Comparison of ENCODE assay signal across 8 cellular contexts in genomic region chr7:26865094-26865388, GRCh38. TPM values are rescaled to one million over a fixed set of nuclear protein-coding genes. Genes with fewer than 3 reads are reported as not detected.
DNase-seq lines count a peak whose midpoint lies in the region; ATAC-seq, FAIRE-seq and TF ChIP-seq lines count a peak whose summit lies in the region.

No MANE protein-coding gene starts in this region.

- H3K27ac Mint-ChIP-seq in T-helper 1 cell treated with Interleukin-12 subunit alpha and Interleukin-12 subunit beta and Interleukin-4 antibody, amounts not matched to agents 30 μg/mL and 1 μg/mL, for 36 hours: peak overlapping the region; percentile 58
- peak overlapping the region; percentile 36 to 89 (median 74) for H3K27ac Mint-ChIP-seq in naive thymus-derived CD4-positive, alpha-beta T cell

- H3K79me2 ChIP-seq in OCI-LY3 (ENCODE audit: low read length) (peaks cover 35% of the 10 kb centered on the region), endothelial cell of umbilical vein (ENCODE audit: control insufficient read depth, insufficient read depth, low read length) (peaks cover 26% of the 10 kb centered on the region)

- H3K4me1 ChIP-seq in OCI-LY3 (ENCODE audit: low read length) (peaks cover 26% of the 10 kb centered on the region), endothelial cell of umbilical vein (ENCODE audit: control insufficient read depth, extremely low read depth, insufficient read depth, low read length) (peaks cover 15% of the 10 kb centered on the region)
- peaks cover 0 to 4% of the 10 kb centered on the region in 2 donors for H3K4me1 ChIP-seq in naive thymus-derived CD4-positive, alpha-beta T cell (ENCODE audit: control insufficient read depth in 2 of 2, insufficient read depth in 2 of 2, low read length in 2 of 2)

- H3K4me3 Mint-ChIP-seq in T-helper 1 cell treated with Interleukin-12 subunit alpha and Interleukin-12 subunit beta and Interleukin-4 antibody, amounts not matched to agents 30 μg/mL and 1 μg/mL, for 36 hours: peak overlapping the region; percentile 88
- H3K4me3 Mint-ChIP-seq in naive thymus-derived CD4-positive, alpha-beta T cell: peak overlapping the region; percentile 72 to 92 (median 88)

- H3K9me3 Mint-ChIP-seq in T-helper 1 cell treated with Interleukin-12 subunit alpha and Interleukin-12 subunit beta and Interleukin-4 antibody, amounts not matched to agents 30 μg/mL and 1 μg/mL, for 36 hours: peaks cover 8% of the 10 kb centered on the region
- peaks cover 0 to 11% (median 4%) of the 10 kb centered on the region in 11 donors for H3K9me3 Mint-ChIP-seq in naive thymus-derived CD4-positive, alpha-beta T cell

- DNase-seq in T-helper 1 cell (no peak), endothelial cell of umbilical vein (ENCODE audit: low read depth, low spot score) (no peak), NCI-H1105 (lab: John Stamatoyannopoulos, UW) (no peak)
- DNase-seq in naive thymus-derived CD4-positive, alpha-beta T cell: peak in 1 of 9 donors; percentile 13
- DNase-seq in activated CD8-positive, alpha-beta memory T cell treated with anti-CD3 and anti-CD28 coated beads, Interleukin-2, amount 50 U/mL, for 4 hours: no peak

- peaks cover 10% of the 10 kb centered on the region for H3K4me1 Mint-ChIP-seq in T-helper 1 cell treated with Interleukin-12 subunit alpha and Interleukin-12 subunit beta and Interleukin-4 antibody, amounts not matched to agents 30 μg/mL and 1 μg/mL, for 36 hours (ENCODE audit: low read depth)
- H3K4me1 Mint-ChIP-seq in naive thymus-derived CD4-positive, alpha-beta T cell: peaks cover 5 to 24% (median 19%) of the 10 kb centered on the region in 7 donors

- H4K20me1 ChIP-seq in OCI-LY3 (ENCODE audit: insufficient read depth, low read length) (peaks cover 4% of the 10 kb centered on the region; the same call in 1 of the 2 replicates), endothelial cell of umbilical vein (replicated peaks; ENCODE audit: control insufficient read depth, extremely low read depth, insufficient read depth, low read length) (no peaks in the 10 kb centered on the region)

- H3K27me3 ChIP-seq in OCI-LY3 (ENCODE audit: low read depth, low read length): no peaks in the 10 kb centered on the region
- no peaks in the 10 kb centered on the region for H3K27me3 ChIP-seq in endothelial cell of umbilical vein (ENCODE audit: control insufficient read depth in 2 of 2, insufficient read depth in 2 of 2, low read length in 2 of 2)
- H3K27me3 ChIP-seq in naive thymus-derived CD4-positive, alpha-beta T cell (ENCODE audit: control insufficient read depth in 2 of 2, insufficient read depth in 2 of 2, low read length in 2 of 2): peaks cover 0 to 9% of the 10 kb centered on the region in 2 donors

- peak overlapping the region; percentile 64 for H3K9ac ChIP-seq in OCI-LY3 (ENCODE audit: low read length)
- peak overlapping the region; percentile 90 for H3K9ac ChIP-seq in endothelial cell of umbilical vein (replicated peaks; ENCODE audit: extremely low read depth, insufficient read depth, low read length)

- H3K27ac ChIP-seq in OCI-LY3 (ENCODE audit: low read length) (peak overlapping the region; percentile 67), endothelial cell of umbilical vein (ENCODE audit: insufficient read depth, low read depth, low read length) (peak overlapping the region; percentile 90)
- no peak overlapping the region for H3K27ac ChIP-seq in naive thymus-derived CD4-positive, alpha-beta T cell (ENCODE audit: low read depth, low read length)

- TF ChIP-seq POLR2A in endothelial cell of umbilical vein (IDR thresholded peaks at IDR 0.05; ENCODE audit: low read depth, low read length): no peak

- H2AFZ ChIP-seq in OCI-LY3 (ENCODE audit: low read depth, low read length) (peak overlapping the region; percentile 84), endothelial cell of umbilical vein (ENCODE audit: low read depth, low read length) (peak overlapping the region; percentile 88)

- TF ChIP-seq CTCF in OCI-LY3 (IDR thresholded peaks at IDR 0.05; ENCODE audit: low read depth, low read length) (no peak), endothelial cell of umbilical vein (IDR thresholded peaks at IDR 0.05; ENCODE audit: extremely low read depth in 1 of 2, insufficient read depth in 1 of 2, low read depth in 1 of 2, low read length in 2 of 2) (no peak)

- H3K36me3 Mint-ChIP-seq in T-helper 1 cell treated with Interleukin-12 subunit alpha and Interleukin-12 subunit beta and Interleukin-4 antibody, amounts not matched to agents 30 μg/mL and 1 μg/mL, for 36 hours (ENCODE audit: low read depth): peaks cover 4% of the 10 kb centered on the region
- peaks cover 0 to 6% (median 4%) of the 10 kb centered on the region in 5 donors for H3K36me3 Mint-ChIP-seq in naive thymus-derived CD4-positive, alpha-beta T cell

- H3K9me3 ChIP-seq in OCI-LY3 (ENCODE audit: insufficient read depth, low read length) (no peaks in the 10 kb centered on the region), endothelial cell of umbilical vein (replicated peaks; ENCODE audit: control insufficient read depth, insufficient read depth, low read length) (no peaks in the 10 kb centered on the region)
- no peaks in the 10 kb centered on the region for H3K9me3 ChIP-seq in naive thymus-derived CD4-positive, alpha-beta T cell (ENCODE audit: control insufficient read depth in 2 of 3, low read length in 3 of 3)

- H3K36me3 ChIP-seq in OCI-LY3 (replicated peaks; ENCODE audit: low read depth, low read length) (no peaks in the 10 kb centered on the region), endothelial cell of umbilical vein (ENCODE audit: control insufficient read depth in 2 of 2, extremely low read depth in 1 of 2, insufficient read depth in 2 of 2, low read length in 2 of 2) (no peaks in the 10 kb centered on the region)
- no peaks in the 10 kb centered on the region for H3K36me3 ChIP-seq in naive thymus-derived CD4-positive, alpha-beta T cell (ENCODE audit: control insufficient read depth in 2 of 3, insufficient read depth in 3 of 3, low read length in 3 of 3)

- peaks cover 52% of the 10 kb centered on the region for H3K27me3 Mint-ChIP-seq in T-helper 1 cell treated with Interleukin-12 subunit alpha and Interleukin-12 subunit beta and Interleukin-4 antibody, amounts not matched to agents 30 μg/mL and 1 μg/mL, for 36 hours (ENCODE audit: low read depth)
- H3K27me3 Mint-ChIP-seq in naive thymus-derived CD4-positive, alpha-beta T cell: peaks cover 49 to 74% (median 54%) of the 10 kb centered on the region in 5 donors

- TSS peak; percentile 100 for BruUV-seq in endothelial cell of umbilical vein (replicated peaks; lab: Mats Ljungman, UMichigan)

- H3K4me3 ChIP-seq in OCI-LY3 (ENCODE audit: low read length) (peak overlapping the region; percentile 97), endothelial cell of umbilical vein (replicated peaks in 1 of 3; ENCODE audit: insufficient read depth in 1 of 3, low read depth in 1 of 3, low read length in 3 of 3) (peak overlapping the region; percentile 53 to 85 (median 54))
- H3K4me3 ChIP-seq in naive thymus-derived CD4-positive, alpha-beta T cell (ENCODE audit: low read length): peak overlapping the region; percentile 88

- ATAC-seq in HG02642 (IDR thresholded peaks at IDR 0.05; ENCODE audit: poor library complexity, unreplicated experiment): peak; percentile 48
- ATAC-seq in naive thymus-derived CD4-positive, alpha-beta T cell: peak; percentile 40

- dilution Hi-C loops in endothelial cell of umbilical vein (cut with MboI; ENCODE audit: extremely low pct_ligation_motif_present, low sequenced_read_pairs): no loop called here

- CTCF ChIA-PET in endothelial cell of umbilical vein (lab: Charles Lee): interaction anchor here (1.0 kb wide), 2 partner anchors 10 to 11 kb away, joined by 4 to 5 read pairs; no protein-coding TSS in a partner anchor
- CTCF ChIA-PET in naive thymus-derived CD4-positive, alpha-beta T cell (lab: Charles Lee): no interaction called here

- peak overlapping the region; percentile 63 for H3K4me2 ChIP-seq in OCI-LY3 (ENCODE audit: low read length)
- H3K4me2 ChIP-seq in endothelial cell of umbilical vein (ENCODE audit: insufficient read depth, low read length): peak overlapping the region; percentile 83

- intact Hi-C loops in endothelial cell of umbilical vein (cut with micrococcal nuclease): loop anchor here (2.0 kb wide), 2 partner anchors 94 to 178 kb away; no protein-coding TSS in a partner anchor
- intact Hi-C loops in naive thymus-derived CD4-positive, alpha-beta T cell (cut with micrococcal nuclease): loop anchor here (2.0 to 10.0 kb wide), 5 partner anchors 232 to 1310 kb away; partner anchors contain the start of genes HIBADH (in 1 of the 2) and NFE2L3 (in 1 of the 2)

- no peaks in the 10 kb centered on the region for H3K9me1 ChIP-seq in endothelial cell of umbilical vein (replicated peaks; ENCODE audit: control insufficient read depth, extremely low read depth, insufficient read depth, low read length)

- no peak for FAIRE-seq in endothelial cell of umbilical vein (lab: Jason Lieb, UNC)

- POLR2A ChIA-PET in endothelial cell of umbilical vein (lab: Charles Lee): interaction anchor here (0.6 to 1.4 kb wide), 4 partner anchors 8 to 267 kb away, joined by 3 to 5 read pairs (median 4); no protein-coding TSS in a partner anchor
- POLR2A ChIA-PET in naive thymus-derived CD4-positive, alpha-beta T cell (lab: Charles Lee): no interaction called here

TF ChIP-seq in endothelial cell of umbilical vein, 7 proteins besides CTCF, POLR2A, EP300 and RAD21 (continues in another document):
- no peak for TF ChIP-seq EZH2 (IDR thresholded peaks at IDR 0.05; ENCODE audit: borderline replicate concordance, low read depth, low read length, severe bottlenecking)
- TF ChIP-seq, protein P1, sequence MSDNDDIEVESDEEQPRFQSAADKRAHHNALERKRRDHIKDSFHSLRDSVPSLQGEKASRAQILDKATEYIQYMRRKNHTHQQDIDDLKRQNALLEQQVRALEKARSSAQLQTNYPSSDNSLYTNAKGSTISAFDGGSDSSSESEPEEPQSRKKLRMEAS (IDR thresholded peaks at IDR 0.05; ENCODE audit: insufficient read depth, insufficient read length): no peak
- no peak for TF ChIP-seq JUN (IDR thresholded peaks at IDR 0.05; ENCODE audit: borderline replicate concordance, insufficient read depth, insufficient read length, low read depth)
- TF ChIP-seq GATA2 (IDR thresholded peaks at IDR 0.05; ENCODE audit: insufficient read depth, insufficient read length, low read depth, low read length): no peak
- no peak for TF ChIP-seq FOS (IDR thresholded peaks at IDR 0.05; ENCODE audit: borderline replicate concordance, insufficient read depth, low read length)

RNA-seq across cellular contexts. Expression of gene SKAP2, which starts 0.7 kb away (rescaled TPM):
- total RNA-seq in endothelial cell of umbilical vein: 27.6 and 30.5 TPM in 2 replicates
- 2.8 and 4.0 TPM in 2 replicates for polyA plus RNA-seq in endothelial cell of umbilical vein
- 5.7 and 7.1 TPM in 2 replicates for polyA plus RNA-seq in endothelial cell of umbilical vein (2011; cell fraction: cytosol; rRNA removed)
- 6.7 and 9.1 TPM in 2 replicates for polyA plus RNA-seq in endothelial cell of umbilical vein (2011; cell fraction: nucleus; rRNA removed)
- 25.6 and 33.4 TPM in 2 replicates for polyA plus RNA-seq in endothelial cell of umbilical vein (2012)
- 6.3 and 12.3 TPM in 2 replicates for polyA minus RNA-seq in endothelial cell of umbilical vein
- polyA minus RNA-seq in endothelial cell of umbilical vein (2011; cell fraction: cytosol; rRNA and poly(A)+ RNA removed): 10.8 TPM
- polyA minus RNA-seq in endothelial cell of umbilical vein (2011; cell fraction: nucleus; rRNA and poly(A)+ RNA removed): 22.7 and 27.5 TPM in 2 replicates
- 10 to 100 TPM in 1 of 5 experiments, 1 to 10 TPM in 4; 2.7 to 31.4 (median 5.1) TPM for total RNA-seq in naive thymus-derived CD4-positive, alpha-beta T cell
- polyA plus RNA-seq in naive thymus-derived CD4-positive, alpha-beta T cell: 1 to 10 TPM; 2.9 to 3.1 TPM
